19 cellular contexts compared by ENCODE assay signal in the genomic region with DNA sequence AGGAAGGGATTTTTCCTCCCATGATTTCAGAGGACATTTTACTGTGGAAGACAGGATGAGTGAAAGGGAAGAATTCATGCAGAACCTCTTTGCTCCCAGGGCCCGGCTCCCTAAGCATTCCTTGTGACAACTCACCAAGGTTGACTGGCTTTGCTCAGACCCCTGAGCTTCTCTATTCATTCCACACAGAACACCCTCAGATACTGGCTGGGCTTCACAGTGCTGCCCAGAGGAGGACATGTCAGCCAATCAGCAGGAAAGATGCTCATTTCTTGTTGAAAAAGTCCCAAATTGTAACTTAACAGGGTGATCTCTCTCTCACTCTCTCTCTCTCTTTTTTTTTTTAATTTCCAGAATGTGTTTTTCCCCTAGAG. TPM values are rescaled to one million over a fixed set of nuclear protein-coding genes. Genes with fewer than 3 reads are reported as not detected.
DNase-seq lines count a peak whose midpoint lies in the region; ATAC-seq, FAIRE-seq and TF ChIP-seq lines count a peak whose summit lies in the region.
"Had no signal": no experiment of that assay in that cellular context is flagged by ENCODE, and none has a peak within 500 bp of the region (broad histone marks: within the 10 kb centered on the region; RNA-seq: fewer than 3 reads in every experiment).

No MANE protein-coding gene starts in this region.

- no peaks in the 10 kb centered on the region for H3K79me2 ChIP-seq in astrocyte (ENCODE audit: insufficient read depth, low read length)

- DNase-seq in H54 (ENCODE audit: insufficient read length, low spot score), result peak; percentile 4
- DNase-seq in astrocyte (ENCODE audit: low read depth), result no peak
- peak in 2 of 3 donors; percentile 19 to 41 for DNase-seq in right cardiac atrium
- no peak for DNase-seq in T-helper 2 cell treated with Interferon-gamma antibody and Interleukin-4, amounts not matched to agents 5 μg/mL and 100 μg/mL, for 36 hours (ENCODE audit: low spot score)
- no peak for DNase-seq in posterior cingulate gyrus
- no peak for DNase-seq in glutamatergic neuron
- DNase-seq: activated CD4-positive, alpha-beta T cell treated with anti-CD3 and anti-CD28 coated beads, Interleukin-2, amount 10 ng/mL, durations not matched to agents 7 days and 5 days; activated T-cell treated with anti-CD3 and anti-CD28 coated beads, Interleukin-2, amount 50 U/mL, for 72 hours; DMS53; naive B cell; NCI-H1092; upper lobe of left lung had no signal

- H3K36me3 Mint-ChIP-seq in astrocyte (ENCODE audit: low read depth, unreplicated experiment) (no peaks in the 10 kb centered on the region), glutamatergic neuron (ENCODE audit: unreplicated experiment) (no peaks in the 10 kb centered on the region)
- no peaks in the 10 kb centered on the region for H3K36me3 Mint-ChIP-seq in T-helper 2 cell treated with Interferon-gamma antibody and Interleukin-4, amounts not matched to agents 5 μg/mL and 100 μg/mL, for 36 hours (ENCODE audit: low read depth)
- H3K36me3 Mint-ChIP-seq: naive B cell had no signal

- H3K4me3 Mint-ChIP-seq in astrocyte (ENCODE audit: unreplicated experiment), result no peak overlapping the region
- no peak overlapping the region for H3K4me3 Mint-ChIP-seq in T-helper 2 cell treated with Interferon-gamma antibody and Interleukin-4, amounts not matched to agents 5 μg/mL and 100 μg/mL, for 36 hours
- H3K4me3 Mint-ChIP-seq in glutamatergic neuron (ENCODE audit: unreplicated experiment), result no peak overlapping the region
- H3K4me3 Mint-ChIP-seq: activated CD4-positive, alpha-beta T cell treated with anti-CD3 and anti-CD28 coated beads, Interleukin-2, amount 10 ng/mL, durations not matched to agents 7 days and 5 days; activated T-cell treated with anti-CD3 and anti-CD28 coated beads, Interleukin-2, amount 50 U/mL, for 72 hours; B cell had no signal

- H4K20me1 ChIP-seq in astrocyte (ENCODE audit: insufficient read depth, low read length), result no peaks in the 10 kb centered on the region

- peak overlapping the region; percentile 71 for H3K9ac ChIP-seq in astrocyte (ENCODE audit: low read length)
- H3K9ac ChIP-seq in subcutaneous abdominal adipose tissue (ENCODE audit: low read length in 5 of 5), result no peak overlapping the region

- FAIRE-seq in H54 (lab: Jason Lieb, UNC), result no peak
- no peak for FAIRE-seq in astrocyte (lab: Jason Lieb, UNC)
- FAIRE-seq: frontal cortex, islet of Langerhans had no signal

- ATAC-seq in right cardiac atrium (peak; percentile 63 to 64), HG03025 (IDR thresholded peaks at IDR 0.05; ENCODE audit: low FRiP score, unreplicated experiment) (no peak)
- ATAC-seq: activated T-cell treated with anti-CD3 and anti-CD28 coated beads, Interleukin-2, amount 50 U/mL, for 72 hours had no signal

- TF ChIP-seq CTCF in astrocyte (IDR thresholded peaks at IDR 0.05; ENCODE audit: insufficient read depth, low read depth, low read length), result no peak
- no peak for TF ChIP-seq CTCF in glutamatergic neuron (IDR thresholded peaks at IDR 0.05; ENCODE audit: partially characterized antibody, unreplicated experiment)

- peak overlapping the region; percentile 76 for H3K4me2 ChIP-seq in astrocyte (ENCODE audit: low read length)

- TF ChIP-seq POLR2A in H54 (IDR thresholded peaks at IDR 0.05; ENCODE audit: low read depth, low read length), result no peak

- H2AFZ ChIP-seq in astrocyte (ENCODE audit: low read depth, low read length), result peak overlapping the region; percentile 50

- H3K9me3 Mint-ChIP-seq in astrocyte (ENCODE audit: unreplicated experiment) (peaks cover 3% of the 10 kb centered on the region), glutamatergic neuron (ENCODE audit: unreplicated experiment) (peaks cover 2% of the 10 kb centered on the region)
- no peaks in the 10 kb centered on the region for H3K9me3 Mint-ChIP-seq in T-helper 2 cell treated with Interferon-gamma antibody and Interleukin-4, amounts not matched to agents 5 μg/mL and 100 μg/mL, for 36 hours
- H3K9me3 Mint-ChIP-seq: activated CD4-positive, alpha-beta T cell treated with anti-CD3 and anti-CD28 coated beads, Interleukin-2, amount 10 ng/mL, durations not matched to agents 7 days and 5 days; activated T-cell treated with anti-CD3 and anti-CD28 coated beads, Interleukin-2, amount 50 U/mL, for 72 hours had no signal

- H3K27ac ChIP-seq in astrocyte (ENCODE audit: low read depth, low read length), result peak overlapping the region; percentile 93
- H3K27ac ChIP-seq in right cardiac atrium (ENCODE audit: low read length), result no peak overlapping the region
- peak overlapping the region; percentile 32 for H3K27ac ChIP-seq in subcutaneous abdominal adipose tissue (ENCODE audit: low read depth, low read length)
- H3K27ac ChIP-seq: upper lobe of left lung had no signal

- intact Hi-C loops in right cardiac atrium (cut with DNase I) (no loop called here), posterior cingulate gyrus (cut with DNase I) (no loop called here)

- peak overlapping the region; percentile 20 for H3K4me3 ChIP-seq in astrocyte (ENCODE audit: insufficient read depth, low read depth, low read length)
- no peak overlapping the region for H3K4me3 ChIP-seq in right cardiac atrium (ENCODE audit: low read length)
- no peak overlapping the region for H3K4me3 ChIP-seq in subcutaneous abdominal adipose tissue (ENCODE audit: low read depth in 1 of 5, low read length in 5 of 5)
- H3K4me3 ChIP-seq: adrenal gland, upper lobe of left lung had no signal

- H3K4me1 ChIP-seq in astrocyte (ENCODE audit: insufficient read depth, low read length), result peaks cover 27% of the 10 kb centered on the region
- H3K4me1 ChIP-seq in right cardiac atrium (ENCODE audit: control insufficient read depth, insufficient read depth, low read length), result peaks cover 5% of the 10 kb centered on the region
- H3K4me1 ChIP-seq in subcutaneous abdominal adipose tissue (ENCODE audit: control insufficient read depth in 5 of 5, insufficient read depth in 5 of 5, low read length in 5 of 5), result peaks cover 0 to 10% (median 0%) of the 10 kb centered on the region in 5 donors
- H3K4me1 ChIP-seq: upper lobe of left lung had no signal

- no peaks in the 10 kb centered on the region for H3K36me3 ChIP-seq in astrocyte (ENCODE audit: insufficient read depth, low read length)
- H3K36me3 ChIP-seq in subcutaneous abdominal adipose tissue (ENCODE audit: control insufficient read depth in 5 of 5, insufficient read depth in 5 of 5, low read length in 5 of 5), result no peaks in the 10 kb centered on the region
- H3K36me3 ChIP-seq: adrenal gland, upper lobe of left lung had no signal

- H3K9me3 ChIP-seq in astrocyte (ENCODE audit: insufficient read depth, low read depth, low read length) (no peaks in the 10 kb centered on the region), right cardiac atrium (ENCODE audit: control insufficient read depth, low read length) (no peaks in the 10 kb centered on the region), subcutaneous abdominal adipose tissue (ENCODE audit: control insufficient read depth in 5 of 5, low read length in 5 of 5) (no peaks in the 10 kb centered on the region)
- H3K9me3 ChIP-seq: adrenal gland, upper lobe of left lung had no signal

- H3K27ac Mint-ChIP-seq in astrocyte (ENCODE audit: unreplicated experiment) (no peak overlapping the region), glutamatergic neuron (ENCODE audit: unreplicated experiment) (no peak overlapping the region)
- no peak overlapping the region for H3K27ac Mint-ChIP-seq in T-helper 2 cell treated with Interferon-gamma antibody and Interleukin-4, amounts not matched to agents 5 μg/mL and 100 μg/mL, for 36 hours
- H3K27ac Mint-ChIP-seq: activated CD4-positive, alpha-beta T cell treated with anti-CD3 and anti-CD28 coated beads, Interleukin-2, amount 10 ng/mL, durations not matched to agents 7 days and 5 days; activated T-cell treated with anti-CD3 and anti-CD28 coated beads, Interleukin-2, amount 50 U/mL, for 72 hours; B cell had no signal

- peaks cover 22% of the 10 kb centered on the region for H3K27me3 Mint-ChIP-seq in astrocyte (ENCODE audit: low read depth, unreplicated experiment)
- H3K27me3 Mint-ChIP-seq in T-helper 2 cell treated with Interferon-gamma antibody and Interleukin-4, amounts not matched to agents 5 μg/mL and 100 μg/mL, for 36 hours (ENCODE audit: low read depth), result peaks cover 3% of the 10 kb centered on the region
- no peaks in the 10 kb centered on the region for H3K27me3 Mint-ChIP-seq in glutamatergic neuron (ENCODE audit: unreplicated experiment)
- H3K27me3 Mint-ChIP-seq: B cell had no signal

- no peaks in the 10 kb centered on the region for H3K27me3 ChIP-seq in astrocyte (ENCODE audit: insufficient read depth, low read length)
- no peaks in the 10 kb centered on the region for H3K27me3 ChIP-seq in right cardiac atrium (ENCODE audit: control insufficient read depth, insufficient read depth)
- peaks cover 0 to 4% (median 0%) of the 10 kb centered on the region in 5 donors for H3K27me3 ChIP-seq in subcutaneous abdominal adipose tissue (ENCODE audit: control insufficient read depth in 5 of 5, insufficient read depth in 4 of 5, low read length in 5 of 5)
- H3K27me3 ChIP-seq: adrenal gland, upper lobe of left lung had no signal

- peaks cover 10% of the 10 kb centered on the region for H3K4me1 Mint-ChIP-seq in astrocyte (ENCODE audit: low read depth, unreplicated experiment)
- no peaks in the 10 kb centered on the region for H3K4me1 Mint-ChIP-seq in T-helper 2 cell treated with Interferon-gamma antibody and Interleukin-4, amounts not matched to agents 5 μg/mL and 100 μg/mL, for 36 hours (ENCODE audit: low read depth)
- H3K4me1 Mint-ChIP-seq in glutamatergic neuron (ENCODE audit: low read depth, unreplicated experiment), result no peaks in the 10 kb centered on the region
- H3K4me1 Mint-ChIP-seq: activated CD4-positive, alpha-beta T cell treated with anti-CD3 and anti-CD28 coated beads, Interleukin-2, amount 10 ng/mL, durations not matched to agents 7 days and 5 days; B cell; naive B cell had no signal

- WGBS in right cardiac atrium, result 79% methylated on average over 1 of the region's 1 CpG

RNA-seq across cellular contexts. Expression of a gene that starts 43.7 kb away (rescaled TPM):
- total RNA-seq in astrocyte, result 6.3 and 11.2 TPM in 2 replicates
- 100 to 1,000 TPM in 2 of 4 donors, 10 to 100 TPM in 2; 74.5 to 109 (median 97.9) TPM for total RNA-seq in right cardiac atrium
- polyA plus RNA-seq in right cardiac atrium, result 21.5 TPM
- 0.91 TPM for total RNA-seq in glutamatergic neuron (ENCODE audit: unreplicated experiment)
- total RNA-seq: activated CD4-positive, alpha-beta T cell treated with anti-CD3 and anti-CD28 coated beads, Interleukin-2, amount 10 ng/mL, durations not matched to agents 7 days and 5 days; activated T-cell treated with anti-CD3 and anti-CD28 coated beads, Interleukin-2, amount 50 U/mL, for 72 hours; T-helper 1 cell treated with Interleukin-12 subunit alpha and Interleukin-12 subunit beta and Interleukin-4 antibody, amounts not matched to agents 30 ng/mL and 1 ng/mL, for 36 hours had no signal

Comparison
In these comparisons a context has a peak if more than half of its experiments do, and no peak if none do; other contexts are left out.
1. DNase-seq: peak in H54 (single experiment) and right cardiac atrium (2 of 3); none in astrocyte (single experiment), T-helper 2 cell treated with Interferon-gamma antibody and Interleukin-4, amounts not matched to agents 5 μg/mL and 100 μg/mL, for 36 hours (single experiment), posterior cingulate gyrus (0 of 10) and glutamatergic neuron (single experiment).